In genomic region chr14:59190372-59190771, GRCh38 we compare ENCODE assay signal across 8 cellular contexts. TPM values are rescaled to one million over a fixed set of nuclear protein-coding genes. Genes with fewer than 3 reads are reported as not detected.
DNase-seq lines count a peak whose midpoint lies in the region; ATAC-seq and TF ChIP-seq lines count a peak whose summit lies in the region.

No MANE protein-coding gene starts in this region.

- H4K20me1 ChIP-seq in neural progenitor cell (ENCODE audit: low read depth) = peaks cover 9% of the 10 kb centered on the region

- peaks cover 2% of the 10 kb centered on the region for H3K27me3 Mint-ChIP-seq in neural progenitor cell (ENCODE audit: insufficient read depth, low read depth)

- no peak overlapping the region for H3K9ac ChIP-seq in neural progenitor cell

- H3K79me2 ChIP-seq in neural progenitor cell (ENCODE audit: low read depth) = peaks cover 53% of the 10 kb centered on the region

- H3K4me1 ChIP-seq in SJCRH30 (peaks cover 18% of the 10 kb centered on the region), neural progenitor cell (peaks cover 9% of the 10 kb centered on the region)

- H2AFZ ChIP-seq in neural progenitor cell (replicated peaks) = peak overlapping the region; percentile 83

- H3K9me3 Mint-ChIP-seq in neural progenitor cell = peaks cover 5% of the 10 kb centered on the region

- H3K9me3 ChIP-seq in SJCRH30 (replicated peaks) (no peaks in the 10 kb centered on the region), neural progenitor cell (ENCODE audit: low read depth) (no peaks in the 10 kb centered on the region)

- H3K4me2 ChIP-seq in neural progenitor cell = peak overlapping the region; percentile 96

- TF ChIP-seq CTCF in epithelial cell of esophagus (IDR thresholded peaks at IDR 0.05; ENCODE audit: insufficient read depth, low read depth, low read length, missing control alignments) (no peak), neural progenitor cell (IDR thresholded peaks at IDR 0.05) (peak; percentile 45)

- H3K4me3 Mint-ChIP-seq in neural progenitor cell = peak overlapping the region; percentile 98

- H3K36me3 ChIP-seq in SJCRH30 (no peaks in the 10 kb centered on the region), neural progenitor cell (no peaks in the 10 kb centered on the region)

- H3K4me3 ChIP-seq in SJCRH30 (peak overlapping the region; percentile 76), epithelial cell of esophagus (ENCODE audit: low read length) (peak overlapping the region; percentile 84), neural progenitor cell (peak overlapping the region; percentile 88)

- peak; percentile 51 for DNase-seq in NCI-H2227 (lab: John Stamatoyannopoulos, UW; ENCODE audit: unreplicated experiment)
- no peak for DNase-seq in NCI-H2227 treated with DMSO at 0.1 percent for 48 hours (lab: John Stamatoyannopoulos, UW)
- peak in 1 of 2 experiments; percentile 48 for DNase-seq in SJCRH30
- peak; percentile 5 for DNase-seq in epithelial cell of esophagus (ENCODE audit: low read depth)
- DNase-seq in neural progenitor cell (ENCODE audit: low spot score) = peak; percentile 70
- no peak for DNase-seq in activated effector memory CD4-positive, alpha-beta T cell treated with anti-CD3 and anti-CD28 coated beads, Interleukin-2, amount 50 U/mL, for 16 hours
- DNase-seq in stimulated activated CD4-positive, alpha-beta T cell treated with anti-CD3 and anti-CD28 coated beads, Interleukin-4, amount 100 ng/mL, for 4 hours = no peak

- H3K4me1 Mint-ChIP-seq in neural progenitor cell = peaks cover 47% of the 10 kb centered on the region

- ATAC-seq in HG03097 (IDR thresholded peaks at IDR 0.05; ENCODE audit: low FRiP score, unreplicated experiment) = peak; percentile 0

- H3K27ac Mint-ChIP-seq in neural progenitor cell = peak overlapping the region; percentile 98

- H3F3A ChIP-seq in neural progenitor cell (ENCODE audit: low read depth) = peaks cover 37% of the 10 kb centered on the region

- H3K27me3 ChIP-seq in SJCRH30 (no peaks in the 10 kb centered on the region), neural progenitor cell (peaks cover 23% of the 10 kb centered on the region)

- H3K36me3 Mint-ChIP-seq in neural progenitor cell = peaks cover 9% of the 10 kb centered on the region

- H3K27ac ChIP-seq in SJCRH30 (peak overlapping the region; percentile 93), neural progenitor cell (no peak overlapping the region)

RNA-seq across cellular contexts. Expression of gene DAAM1, which starts 1.9 kb away (rescaled TPM):
- total RNA-seq in SJCRH30 (2014; rRNA removed; shearing (Covaris generic)) = 15.8 and 17.6 TPM in 2 replicates
- total RNA-seq in neural progenitor cell (ENCODE audit: low replicate concordance) = 22.5 and 39.5 TPM in 2 replicates

Comparison
In these comparisons a context has a peak if more than half of its experiments do, and no peak if none do; other contexts are left out.
1. DNase-seq: peak in NCI-H2227 (single experiment), epithelial cell of esophagus (single experiment) and neural progenitor cell (single experiment); none in NCI-H2227 treated with DMSO at 0.1 percent for 48 hours (single experiment), activated effector memory CD4-positive, alpha-beta T cell treated with anti-CD3 and anti-CD28 coated beads, Interleukin-2, amount 50 U/mL, for 16 hours (single experiment) and stimulated activated CD4-positive, alpha-beta T cell treated with anti-CD3 and anti-CD28 coated beads, Interleukin-4, amount 100 ng/mL, for 4 hours (0 of 2).
2. Peak in every context shown above with its lines, with median percentiles within 50 percentile points of each other: H3K4me3 ChIP-seq.